22 cellular contexts compared by ENCODE assay signal in the genomic region with DNA sequence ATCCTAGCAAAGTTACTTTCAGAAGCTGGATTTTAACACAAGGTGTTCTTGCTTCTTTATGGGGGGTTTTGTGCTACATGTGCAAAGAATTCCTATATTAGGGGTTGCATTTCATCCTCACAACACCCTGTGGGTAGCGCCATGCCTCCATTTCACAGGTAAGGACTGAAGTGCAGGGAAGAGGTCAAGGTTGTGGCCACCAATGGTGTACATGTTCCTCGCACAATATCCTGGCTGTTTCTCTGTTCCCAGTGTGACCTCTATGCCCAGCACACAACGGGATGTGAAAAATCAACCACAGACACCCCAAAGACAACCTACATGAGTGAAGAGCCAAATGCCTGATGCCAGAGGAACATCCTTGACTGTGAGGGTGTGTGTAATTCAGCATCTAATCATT.
"Had no signal": no experiment of that assay in that cellular context is flagged by ENCODE, and none has a peak within 500 bp of the region (broad histone marks: within the 10 kb centered on the region; RNA-seq: fewer than 3 reads in every experiment).

No MANE protein-coding gene starts in this region.

- H3K27ac ChIP-seq: ascending aorta, breast epithelium had no signal

- H3K36me3 ChIP-seq: breast epithelium had no signal

- H3K9me3 ChIP-seq: ascending aorta had no signal

- H3K27me3 ChIP-seq: ascending aorta, breast epithelium had no signal

- DNase-seq: activated CD4-positive, alpha-beta memory T cell treated with anti-CD3 and anti-CD28 coated beads for 36 hours; activated CD4-positive, alpha-beta T cell treated with anti-CD3 and anti-CD28 coated beads for 36 hours; activated CD4-positive, alpha-beta T cell treated with anti-CD3 and anti-CD28 coated beads, Interleukin-2, amount 10 ng/mL, durations not matched to agents 24 days and 14 days; activated CD4-positive, CD25-positive, alpha-beta regulatory T cell; activated CD4-positive, CD25-positive, alpha-beta regulatory T cell treated with anti-CD3 and anti-CD28 coated beads, Interleukin-2, amount 50 U/mL, for 72 hours; activated CD8-positive, alpha-beta memory T cell treated with anti-CD3 and anti-CD28 coated beads, Interleukin-2, amount 10 ng/mL, durations not matched to agents 7 days and 5 days; activated CD8-positive, alpha-beta memory T cell treated with anti-CD3 and anti-CD28 coated beads, Interleukin-2, amount 50 U/mL, for 4 hours; activated CD8-positive, alpha-beta T cell treated with anti-CD3 and anti-CD28 coated beads, Interleukin-2, amount 10 ng/mL, durations not matched to agents 7 days and 5 days; activated gamma-delta T cell; activated naive CD4-positive, alpha-beta T cell; activated naive CD4-positive, alpha-beta T cell treated with anti-CD3 and anti-CD28 coated beads, Interleukin-2, amount 10 ng/mL, durations not matched to agents 7 days and 5 days; activated naive CD8-positive, alpha-beta T cell treated with anti-CD3 and anti-CD28 coated beads, Interleukin-2, amount 10 ng/mL, durations not matched to agents 7 days and 5 days; activated T-cell treated with anti-CD3 and anti-CD28 coated beads, Interleukin-2, amount 50 U/mL, for 1 hour; activated T-cell treated with anti-CD3 and anti-CD28 coated beads, Interleukin-2, amount 50 U/mL, for 48 hours; cortex of kidney; dermis blood vessel endothelial cell; effector CD4-positive, alpha-beta T cell; foreskin fibroblast; T-helper 2 cell had no signal

- H3K4me1 ChIP-seq: ascending aorta, breast epithelium had no signal

- ATAC-seq: activated CD4-positive, alpha-beta T cell treated with anti-CD3 and anti-CD28 coated beads for 36 hours; activated CD8-positive, alpha-beta memory T cell treated with anti-CD3 and anti-CD28 coated beads, Interleukin-2, amount 10 ng/mL, durations not matched to agents 7 days and 5 days; activated CD8-positive, alpha-beta T cell treated with anti-CD3 and anti-CD28 coated beads, Interleukin-2, amount 10 ng/mL, durations not matched to agents 7 days and 5 days; activated naive CD4-positive, alpha-beta T cell treated with anti-CD3 and anti-CD28 coated beads, Interleukin-2, amount 50 U/mL, for 72 hours had no signal

- H3K4me3 ChIP-seq: ascending aorta, breast epithelium had no signal
